ENCODE assay signal across 1 cellular context in genomic region chr12:109946505-109946904, GRCh38.
TF ChIP-seq lines count a peak whose summit lies in the region.

No MANE protein-coding gene starts in this region.

TF ChIP-seq in GM23338, 12 proteins besides CTCF, POLR2A, EP300 and RAD21:
- no peak for TF ChIP-seq ZNF462 (CRISPR knock-in tag; IDR thresholded peaks at IDR 0.05)
- no peak for TF ChIP-seq REST (IDR thresholded peaks at IDR 0.05; ENCODE audit: unreplicated experiment)
- no peak for TF ChIP-seq CREB1 (CRISPR knock-in tag; IDR thresholded peaks at IDR 0.05; ENCODE audit: low read depth)
- TF ChIP-seq ZNF114 (CRISPR knock-in tag; IDR thresholded peaks at IDR 0.05) = no peak
- no peak for TF ChIP-seq STAT1 (IDR thresholded peaks at IDR 0.05; ENCODE audit: unreplicated experiment)
- no peak for TF ChIP-seq JUNB (IDR thresholded peaks at IDR 0.05; ENCODE audit: unreplicated experiment)
- TF ChIP-seq POLR2AphosphoS5 (IDR thresholded peaks at IDR 0.05; ENCODE audit: low read depth) = no peak
